Comparison of ENCODE assay signal across 1 cellular context in genomic region chr1:93909146-93910050, GRCh38.
TF ChIP-seq lines count a peak whose summit lies in the region.

Gene GCLM (minus strand): TSS chr1:93909430. CDS start chr1:93909163, 267 bp downstream.

TF ChIP-seq in K562, 482 proteins besides CTCF, POLR2A, EP300 and RAD21 (continued from another document and continues in another):
- TF ChIP-seq SMAD1 (IDR thresholded peaks at IDR 0.05; ENCODE audit: low read depth, low read length, partially characterized antibody): peak; percentile 26
- TF ChIP-seq POLR3G (IDR thresholded peaks at IDR 0.05; ENCODE audit: extremely low read depth, insufficient read length, insufficient replicate concordance): no peak
- TF ChIP-seq MTA2 (IDR thresholded peaks at IDR 0.05; ENCODE audit: low read depth): no peak
- no peak for TF ChIP-seq CEBPZ (IDR thresholded peaks at IDR 0.05; ENCODE audit: borderline replicate concordance, low read depth, low read length)
- no peak for TF ChIP-seq PHF20 (IDR thresholded peaks at IDR 0.05; ENCODE audit: partially characterized antibody)
- TF ChIP-seq HCFC1 (IDR thresholded peaks at IDR 0.05; ENCODE audit: low read depth, low read length): no peak; the same call in none of the 2 replicates
- TF ChIP-seq CLOCK (CRISPR knock-in tag; IDR thresholded peaks at IDR 0.05; ENCODE audit: borderline replicate concordance): no peak
- no peak for TF ChIP-seq CHD4 (IDR thresholded peaks at IDR 0.05; ENCODE audit: insufficient read depth, insufficient replicate concordance, low read depth, low read length, poor library complexity, severe bottlenecking)
- TF ChIP-seq ZNF431 (CRISPR knock-in tag; IDR thresholded peaks at IDR 0.05): no peak
- TF ChIP-seq EP400 (IDR thresholded peaks at IDR 0.05): peak; percentile 54; the same call in 1 of the 2 replicates
- no peak for TF ChIP-seq OTX1 (CRISPR knock-in tag; IDR thresholded peaks at IDR 0.05)
- peak; percentile 74 for TF ChIP-seq L3MBTL2 (IDR thresholded peaks at IDR 0.05)
- TF ChIP-seq TRIM28 (IDR thresholded peaks at IDR 0.05): no peak; the same call in none of the 2 replicates
- no peak for TF ChIP-seq ZBTB49 (CRISPR knock-in tag; IDR thresholded peaks at IDR 0.05; ENCODE audit: borderline replicate concordance)
- TF ChIP-seq MIER1 (IDR thresholded peaks at IDR 0.05; ENCODE audit: low read depth): no peak
- no peak for TF ChIP-seq PPARD (CRISPR knock-in tag; IDR thresholded peaks at IDR 0.05)
- TF ChIP-seq PKNOX1 (IDR thresholded peaks at IDR 0.05): no peak
- TF ChIP-seq NELFE (IDR thresholded peaks at IDR 0.05; ENCODE audit: insufficient read depth, insufficient read length): no peak
- peak; percentile 71 to 83 for TF ChIP-seq NRF1 (conservative IDR thresholded peaks at IDR 0.05 in 1 of 2, IDR thresholded peaks at IDR 0.05 in 1 of 2)
- TF ChIP-seq ZNF274 (IDR thresholded peaks at IDR 0.05; ENCODE audit: borderline replicate concordance, low read depth, low read length): no peak
- TF ChIP-seq CBX1 (IDR thresholded peaks at IDR 0.05; ENCODE audit: low read depth): peak; percentile 65; the same call in 1 of the 2 replicates
- no peak for TF ChIP-seq KDM4B (IDR thresholded peaks at IDR 0.05; ENCODE audit: borderline replicate concordance in 2 of 2, low read depth in 1 of 2)
- TF ChIP-seq E2F5 (CRISPR knock-in tag; IDR thresholded peaks at IDR 0.05): no peak
- TF ChIP-seq MYBL2 (IDR thresholded peaks at IDR 0.05; ENCODE audit: low read depth): 0 out of 2 replicates have a peak, but pooled peaks have one; percentile 23
- no peak for TF ChIP-seq MYBL2 (CRISPR knock-in tag; IDR thresholded peaks at IDR 0.05; ENCODE audit: borderline replicate concordance)
- peak; percentile 78 for TF ChIP-seq ARID1B (IDR thresholded peaks at IDR 0.05)
- no peak for TF ChIP-seq CCAR2 (IDR thresholded peaks at IDR 0.05; ENCODE audit: low read depth, low read length)
- peak; percentile 99 for TF ChIP-seq CTBP1 (IDR thresholded peaks at IDR 0.05; ENCODE audit: borderline replicate concordance)
- no peak for TF ChIP-seq ZBTB43 (CRISPR knock-in tag; IDR thresholded peaks at IDR 0.05)
- TF ChIP-seq CREM (IDR thresholded peaks at IDR 0.05; ENCODE audit: low read depth): peak; percentile 82
- TF ChIP-seq CBX2 (IDR thresholded peaks at IDR 0.05; ENCODE audit: insufficient read depth, low read length, poor library complexity, severe bottlenecking): no peak
- no peak; the same call in 1 of the 2 replicates for TF ChIP-seq ARID4B (CRISPR knock-in tag; IDR thresholded peaks at IDR 0.05)
- TF ChIP-seq ATF2 (CRISPR knock-in tag; IDR thresholded peaks at IDR 0.05): no peak
- TF ChIP-seq HDAC1 (IDR thresholded peaks at IDR 0.05): peak in 1 of 2 experiments; percentile 72; a peak in 2 of 4 replicates
- TF ChIP-seq BRF2 (IDR thresholded peaks at IDR 0.05; ENCODE audit: borderline replicate concordance, insufficient read depth, insufficient read length): no peak
- TF ChIP-seq ZBTB33 (CRISPR knock-in tag; IDR thresholded peaks at IDR 0.05): peak; percentile 83
- no peak for TF ChIP-seq HNRNPK (IDR thresholded peaks at IDR 0.05; ENCODE audit: low read depth, low read length, poor library complexity, severe bottlenecking)
- no peak for TF ChIP-seq NCOA4 (IDR thresholded peaks at IDR 0.05; ENCODE audit: partially characterized antibody)
- no peak for TF ChIP-seq CHCHD3 (CRISPR knock-in tag; IDR thresholded peaks at IDR 0.05)
- peak; percentile 98 for TF ChIP-seq RB1 (IDR thresholded peaks at IDR 0.05; ENCODE audit: low read depth)
